Comparison of ENCODE assay signal across 15 cellular contexts in genomic region chr1:81484284-81484683, GRCh38.
"Had no signal": no experiment of that assay in that cellular context is flagged by ENCODE, and none has a peak within 500 bp of the region (broad histone marks: within the 10 kb centered on the region; RNA-seq: fewer than 3 reads in every experiment).

No MANE protein-coding gene starts in this region.

- H3K4me1 Mint-ChIP-seq: activated CD4-positive, alpha-beta memory T cell treated with anti-CD3 and anti-CD28 coated beads, Interleukin-2, amount 10 ng/mL, durations not matched to agents 7 days and 5 days; activated CD4-positive, alpha-beta T cell treated with anti-CD3 and anti-CD28 coated beads for 36 hours; activated naive CD8-positive, alpha-beta T cell treated with anti-CD3 and anti-CD28 coated beads for 36 hours; immature natural killer cell; nephron had no signal

- H3K27me3 Mint-ChIP-seq: activated CD4-positive, alpha-beta memory T cell treated with anti-CD3 and anti-CD28 coated beads, Interleukin-2, amount 10 ng/mL, durations not matched to agents 7 days and 5 days; activated CD4-positive, alpha-beta T cell treated with anti-CD3 and anti-CD28 coated beads for 36 hours; activated naive CD8-positive, alpha-beta T cell treated with anti-CD3 and anti-CD28 coated beads for 36 hours; dendritic cell treated with granulocyte-macrophage colony-stimulating factor and Interleukin-4, amounts not matched to agents 40 ng/mL and 50 ng/mL, for 4 days; effector memory CD8-positive, alpha-beta T cell; type B pancreatic cell had no signal

- H3K4me3 Mint-ChIP-seq: activated CD4-positive, alpha-beta memory T cell treated with anti-CD3 and anti-CD28 coated beads, Interleukin-2, amount 10 ng/mL, durations not matched to agents 7 days and 5 days; activated CD4-positive, alpha-beta T cell treated with anti-CD3 and anti-CD28 coated beads for 36 hours; activated naive CD8-positive, alpha-beta T cell treated with anti-CD3 and anti-CD28 coated beads for 36 hours; dendritic cell treated with granulocyte-macrophage colony-stimulating factor and Interleukin-4, amounts not matched to agents 40 ng/mL and 50 ng/mL, for 4 days; effector memory CD8-positive, alpha-beta T cell; immature natural killer cell; nephron; type B pancreatic cell had no signal

- DNase-seq: activated CD4-positive, alpha-beta memory T cell treated with anti-CD3 and anti-CD28 coated beads, Interleukin-2, amount 10 ng/mL, durations not matched to agents 7 days and 5 days; activated CD4-positive, alpha-beta T cell treated with anti-CD3 and anti-CD28 coated beads for 36 hours; activated gamma-delta T cell treated with Interleukin-2 at 50 U/mL for 16 hours; activated naive CD8-positive, alpha-beta T cell treated with anti-CD3 and anti-CD28 coated beads for 36 hours; activated T-cell treated with anti-CD3 and anti-CD28 coated beads, Interleukin-2, amount 50 U/mL, for 48 hours; cerebellar nuclear complex; effector memory CD8-positive, alpha-beta T cell; immature natural killer cell; mammary epithelial cell; stimulated activated CD4-positive, alpha-beta T cell treated with anti-CD3 and anti-CD28 coated beads, Interleukin-12 subunit alpha, Interleukin-12 subunit beta, amount 100 ng/mL, for 4 hours; stimulated activated naive CD4-positive, alpha-beta T cell; WERI-Rb-1 had no signal

- H3K27ac Mint-ChIP-seq: activated CD4-positive, alpha-beta memory T cell treated with anti-CD3 and anti-CD28 coated beads, Interleukin-2, amount 10 ng/mL, durations not matched to agents 7 days and 5 days; activated CD4-positive, alpha-beta T cell treated with anti-CD3 and anti-CD28 coated beads for 36 hours; activated naive CD8-positive, alpha-beta T cell treated with anti-CD3 and anti-CD28 coated beads for 36 hours; dendritic cell treated with granulocyte-macrophage colony-stimulating factor and Interleukin-4, amounts not matched to agents 40 ng/mL and 50 ng/mL, for 4 days; effector memory CD8-positive, alpha-beta T cell; immature natural killer cell; nephron; type B pancreatic cell had no signal

- H3K27ac ChIP-seq: WERI-Rb-1 had no signal

- H3K9me3 Mint-ChIP-seq: activated CD4-positive, alpha-beta memory T cell treated with anti-CD3 and anti-CD28 coated beads, Interleukin-2, amount 10 ng/mL, durations not matched to agents 7 days and 5 days; type B pancreatic cell had no signal

- H3K36me3 Mint-ChIP-seq: activated naive CD8-positive, alpha-beta T cell treated with anti-CD3 and anti-CD28 coated beads for 36 hours; type B pancreatic cell had no signal

- H3K36me3 ChIP-seq: WERI-Rb-1 had no signal
